ENCODE assay signal across 22 cellular contexts in the genomic region with DNA sequence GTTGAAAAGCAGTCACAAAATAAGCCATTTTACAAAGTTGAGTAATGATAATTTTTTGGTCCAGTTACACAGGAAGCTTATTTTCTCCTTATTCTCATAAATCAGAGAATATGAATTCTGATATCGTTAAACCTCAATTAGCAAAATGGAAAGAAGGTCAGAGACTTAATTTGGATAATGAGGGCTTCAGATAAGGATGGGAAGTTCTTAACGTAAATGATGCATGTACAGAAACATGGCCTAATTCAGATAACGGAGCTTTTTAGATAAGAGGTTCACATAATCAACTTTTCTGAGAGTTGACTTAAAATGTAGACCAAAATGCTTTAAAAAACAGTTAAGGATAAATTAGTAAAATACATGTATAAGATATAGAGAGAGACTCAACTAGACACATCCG.
DNase-seq lines count a peak whose midpoint lies in the region; ATAC-seq, FAIRE-seq and TF ChIP-seq lines count a peak whose summit lies in the region.
"Had no signal": no experiment of that assay in that cellular context is flagged by ENCODE, and none has a peak within 500 bp of the region (broad histone marks: within the 10 kb centered on the region; RNA-seq: fewer than 3 reads in every experiment).

No MANE protein-coding gene starts in this region.

- H3K4me3 Mint-ChIP-seq in mesothelial cell of epicardium: no peak overlapping the region
- H3K4me3 Mint-ChIP-seq in T-cell: no peak overlapping the region
- H3K4me3 Mint-ChIP-seq: CD14-positive monocyte; CD4-positive, alpha-beta T cell; CD8-positive, alpha-beta memory T cell had no signal

- H3K9me3 Mint-ChIP-seq in mesothelial cell of epicardium: peaks cover 20% of the 10 kb centered on the region
- H3K9me3 Mint-ChIP-seq in T-cell: peaks cover 6 to 12% (median 9%) of the 10 kb centered on the region in 3 donors
- H3K9me3 Mint-ChIP-seq: CD4-positive, alpha-beta T cell had no signal

- TF ChIP-seq CTCF in SK-N-SH (IDR thresholded peaks at IDR 0.05) (no peak), mesothelial cell of epicardium (IDR thresholded peaks at IDR 0.05; ENCODE audit: unreplicated experiment) (no peak)

- DNase-seq in H54 (ENCODE audit: insufficient read length, low spot score): no peak
- DNase-seq in SK-N-SH: peak; percentile 62
- DNase-seq in mesothelial cell of epicardium (ENCODE audit: low spot score in 2 of 2, unreplicated experiment in 2 of 2): no peak
- no peak for DNase-seq in HPDE6-E6E7 (ENCODE audit: extremely low spot score)
- no peak for DNase-seq in putamen (ENCODE audit: low spot score)
- DNase-seq in T-cell: no peak
- DNase-seq: 8988T; ACHN; AML-193; BE2C; CD4-positive, alpha-beta T cell; CD8-positive, alpha-beta memory T cell; DMS53; DMS79 treated with DMSO at 0.1 percent for 48 hours; GOT3; H7; HCEC 1CT had no signal

- no peak overlapping the region for H2AFZ ChIP-seq in SK-N-SH (ENCODE audit: low read depth)

- H3K79me2 ChIP-seq in SK-N-SH (ENCODE audit: insufficient read depth): no peaks in the 10 kb centered on the region

- H3K9ac ChIP-seq in SK-N-SH: no peak overlapping the region
- H3K9ac ChIP-seq: BLaER1 treated with 17β-estradiol and CSF1 and Interleukin-3, amounts not matched to agents 10 nM and 100 nM had no signal

- no peak overlapping the region for H3K4me3 ChIP-seq in SK-N-SH (ENCODE audit: low read depth in 2 of 2, low read length in 1 of 2)
- H3K4me3 ChIP-seq: A549; BLaER1 treated with 17β-estradiol and CSF1 and Interleukin-3, amounts not matched to agents 10 nM and 100 nM had no signal

- WGBS in SK-N-SH (ENCODE audit: low lambda C conversion rate): 24% methylated on average over 4 of the region's 4 CpGs

- no peaks in the 10 kb centered on the region for H3F3A ChIP-seq in SK-N-SH (replicated peaks; ENCODE audit: insufficient read depth)

- peak; percentile 33 for FAIRE-seq in H54 (lab: Jason Lieb, UNC)
- FAIRE-seq: A549, GM12892 had no signal

- no peaks in the 10 kb centered on the region for H4K20me1 ChIP-seq in SK-N-SH (ENCODE audit: insufficient read depth)
- H4K20me1 ChIP-seq: BLaER1 treated with 17β-estradiol and CSF1 and Interleukin-3, amounts not matched to agents 10 nM and 100 nM had no signal

- H3K4me2 ChIP-seq in SK-N-SH: no peak overlapping the region
- H3K4me2 ChIP-seq: A549; BLaER1 treated with 17β-estradiol and CSF1 and Interleukin-3, amounts not matched to agents 10 nM and 100 nM had no signal

- no peaks in the 10 kb centered on the region for H3K36me3 ChIP-seq in SK-N-SH (replicated peaks in 1 of 2; ENCODE audit: control insufficient read depth in 1 of 2, insufficient read depth in 2 of 2, low read length in 1 of 2)
- H3K36me3 ChIP-seq: BE2C; BLaER1 treated with 17β-estradiol and CSF1 and Interleukin-3, amounts not matched to agents 10 nM and 100 nM had no signal

- H3K9me2 ChIP-seq in SK-N-SH: no peaks in the 10 kb centered on the region

- ATAC-seq in HG03354 (IDR thresholded peaks at IDR 0.05; ENCODE audit: poor library complexity, severe bottlenecking, unreplicated experiment) (no peak), T-cell (replicated peaks in 1 of 4) (no peak)
- ATAC-seq: A549 had no signal

- TF ChIP-seq RAD21 in SK-N-SH (IDR thresholded peaks at IDR 0.05; ENCODE audit: low read length): peak; percentile 51

- no peaks in the 10 kb centered on the region for H3K27me3 ChIP-seq in SK-N-SH (ENCODE audit: insufficient read depth)
- H3K27me3 ChIP-seq: BE2C; BLaER1 treated with 17β-estradiol and CSF1 and Interleukin-3, amounts not matched to agents 10 nM and 100 nM had no signal

- peaks cover 0 to 11% of the 10 kb centered on the region in 2 experiments; a peak in 2 of 4 replicates for H3K4me1 ChIP-seq in SK-N-SH (ENCODE audit: control insufficient read depth in 1 of 2, insufficient read depth in 2 of 2, low read depth in 1 of 2, low read length in 1 of 2)
- H3K4me1 ChIP-seq: A549 had no signal

- TF ChIP-seq POLR2A in H54 (IDR thresholded peaks at IDR 0.05; ENCODE audit: low read depth, low read length): no peak

- peak; percentile 60 to 100; a peak in 3 of 4 replicates for TF ChIP-seq EP300 in SK-N-SH (IDR thresholded peaks at IDR 0.05; ENCODE audit: borderline replicate concordance in 1 of 2, low read depth in 1 of 2, low read length in 1 of 2)

- peak overlapping the region; percentile 56 for H3K27ac Mint-ChIP-seq in mesothelial cell of epicardium
- no peak overlapping the region for H3K27ac Mint-ChIP-seq in T-cell
- H3K27ac Mint-ChIP-seq: CD14-positive monocyte; CD4-positive, alpha-beta T cell; CD8-positive, alpha-beta memory T cell had no signal

- no peaks in the 10 kb centered on the region for H3K9me3 ChIP-seq in SK-N-SH
- H3K9me3 ChIP-seq: A549, BE2C had no signal

- peak overlapping the region in 1 of 2 experiments; percentile 98; a peak in 3 of 4 replicates for H3K27ac ChIP-seq in SK-N-SH (ENCODE audit: low read depth in 2 of 2, low read length in 1 of 2)
- H3K27ac ChIP-seq: A549; BLaER1 treated with 17β-estradiol and CSF1 and Interleukin-3, amounts not matched to agents 10 nM and 100 nM had no signal

- POLR2A ChIA-PET in SK-N-SH (lab: Yijun Ruan, JAX) (interaction anchor here (1.3 kb wide), 1 partner anchor 194 kb away, joined by 4 read pairs; no protein-coding TSS in a partner anchor), T-cell (lab: Charles Lee) (no interaction called here)

- H3K27me3 Mint-ChIP-seq in mesothelial cell of epicardium (ENCODE audit: low read depth) (no peaks in the 10 kb centered on the region), T-cell (no peaks in the 10 kb centered on the region)
- H3K27me3 Mint-ChIP-seq: CD4-positive, alpha-beta T cell had no signal

- CTCF ChIA-PET in SK-N-SH (lab: Yijun Ruan, JAX): interaction anchor here (1.0 to 1.1 kb wide), 2 partner anchors 25 to 274 kb away, joined by 3 read pairs; no protein-coding TSS in a partner anchor
- CTCF ChIA-PET in T-cell (lab: Charles Lee): no interaction called here

- H3K36me3 Mint-ChIP-seq in mesothelial cell of epicardium (peaks cover 5% of the 10 kb centered on the region), T-cell (no peaks in the 10 kb centered on the region)
- H3K36me3 Mint-ChIP-seq: CD14-positive monocyte; CD8-positive, alpha-beta memory T cell had no signal

- H3K4me1 Mint-ChIP-seq in mesothelial cell of epicardium (peaks cover 22% of the 10 kb centered on the region), T-cell (no peaks in the 10 kb centered on the region)
- H3K4me1 Mint-ChIP-seq: CD14-positive monocyte; CD8-positive, alpha-beta memory T cell had no signal

TF ChIP-seq in SK-N-SH, 30 proteins besides CTCF, POLR2A, EP300 and RAD21 (continues in another document):
- TF ChIP-seq SMC3 (IDR thresholded peaks at IDR 0.05; ENCODE audit: low read depth, low read length): no peak
- no peak for TF ChIP-seq TAF1 (IDR thresholded peaks at IDR 0.05; ENCODE audit: borderline replicate concordance, low read depth, low read length)
- peak; percentile 85 for TF ChIP-seq TEAD4 (IDR thresholded peaks at IDR 0.05; ENCODE audit: borderline replicate concordance, insufficient read depth)
- TF ChIP-seq MXI1 (IDR thresholded peaks at IDR 0.05; ENCODE audit: low read depth, low read length): peak; percentile 60; the same call in 1 of the 2 replicates
- TF ChIP-seq FOXJ3 (CRISPR knock-in tag; IDR thresholded peaks at IDR 0.05): peak; percentile 86
- TF ChIP-seq POLR2AphosphoS5 (IDR thresholded peaks at IDR 0.05; ENCODE audit: low read depth, low read length): peak; percentile 58; the same call in 1 of the 2 replicates
- TF ChIP-seq, protein P1, sequence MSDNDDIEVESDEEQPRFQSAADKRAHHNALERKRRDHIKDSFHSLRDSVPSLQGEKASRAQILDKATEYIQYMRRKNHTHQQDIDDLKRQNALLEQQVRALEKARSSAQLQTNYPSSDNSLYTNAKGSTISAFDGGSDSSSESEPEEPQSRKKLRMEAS (IDR thresholded peaks at IDR 0.05; ENCODE audit: low read depth): no peak
- no peak for TF ChIP-seq EZH2phosphoT487 (IDR thresholded peaks at IDR 0.05; ENCODE audit: borderline replicate concordance, low read depth)
- peak; percentile 19; the same call in 1 of the 2 replicates for TF ChIP-seq JUND (IDR thresholded peaks at IDR 0.05)
- TF ChIP-seq GABPA (IDR thresholded peaks at IDR 0.05; ENCODE audit: low read depth): no peak
- TF ChIP-seq, protein P2, sequence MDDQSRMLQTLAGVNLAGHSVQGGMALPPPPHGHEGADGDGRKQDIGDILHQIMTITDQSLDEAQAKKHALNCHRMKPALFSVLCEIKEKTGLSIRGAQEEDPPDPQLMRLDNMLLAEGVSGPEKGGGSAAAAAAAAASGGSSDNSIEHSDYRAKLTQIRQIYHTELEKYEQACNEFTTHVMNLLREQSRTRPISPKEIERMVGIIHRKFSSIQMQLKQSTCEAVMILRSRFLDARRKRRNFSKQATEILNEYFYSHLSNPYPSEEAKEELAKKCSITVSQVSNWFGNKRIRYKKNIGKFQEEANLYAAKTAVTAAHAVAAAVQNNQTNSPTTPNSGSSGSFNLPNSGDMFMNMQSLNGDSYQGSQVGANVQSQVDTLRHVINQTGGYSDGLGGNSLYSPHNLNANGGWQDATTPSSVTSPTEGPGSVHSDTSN (IDR thresholded peaks at IDR 0.05): peak; percentile 32; the same call in 1 of the 2 replicates
- no peak for TF ChIP-seq YY1 (IDR thresholded peaks at IDR 0.05; ENCODE audit: low read depth)
- TF ChIP-seq TCF12 (IDR thresholded peaks at IDR 0.05): peak; percentile 46
- peak; percentile 98 for TF ChIP-seq GATA2 (CRISPR knock-in tag; IDR thresholded peaks at IDR 0.05)
- peak; percentile 91 for TF ChIP-seq RCOR1 (IDR thresholded peaks at IDR 0.05; ENCODE audit: low read length)
- TF ChIP-seq MEF2A (IDR thresholded peaks at IDR 0.05; ENCODE audit: borderline replicate concordance, low read depth): no peak
- peak; percentile 78 for TF ChIP-seq CHD2 (IDR thresholded peaks at IDR 0.05; ENCODE audit: low read length, partially characterized antibody)
- TF ChIP-seq, protein P3, sequence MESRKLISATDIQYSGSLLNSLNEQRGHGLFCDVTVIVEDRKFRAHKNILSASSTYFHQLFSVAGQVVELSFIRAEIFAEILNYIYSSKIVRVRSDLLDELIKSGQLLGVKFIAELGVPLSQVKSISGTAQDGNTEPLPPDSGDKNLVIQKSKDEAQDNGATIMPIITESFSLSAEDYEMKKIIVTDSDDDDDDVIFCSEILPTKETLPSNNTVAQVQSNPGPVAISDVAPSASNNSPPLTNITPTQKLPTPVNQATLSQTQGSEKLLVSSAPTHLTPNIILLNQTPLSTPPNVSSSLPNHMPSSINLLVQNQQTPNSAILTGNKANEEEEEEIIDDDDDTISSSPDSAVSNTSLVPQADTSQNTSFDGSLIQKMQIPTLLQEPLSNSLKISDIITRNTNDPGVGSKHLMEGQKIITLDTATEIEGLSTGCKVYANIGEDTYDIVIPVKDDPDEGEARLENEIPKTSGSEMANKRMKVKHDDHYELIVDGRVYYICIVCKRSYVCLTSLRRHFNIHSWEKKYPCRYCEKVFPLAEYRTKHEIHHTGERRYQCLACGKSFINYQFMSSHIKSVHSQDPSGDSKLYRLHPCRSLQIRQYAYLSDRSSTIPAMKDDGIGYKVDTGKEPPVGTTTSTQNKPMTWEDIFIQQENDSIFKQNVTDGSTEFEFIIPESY (IDR thresholded peaks at IDR 0.05; ENCODE audit: borderline replicate concordance, low read depth): no peak
